In genomic region chr4:119037709-119038463, GRCh38 we compare ENCODE assay signal across 10 cellular contexts.
DNase-seq lines count a peak whose midpoint lies in the region; ATAC-seq, FAIRE-seq and TF ChIP-seq lines count a peak whose summit lies in the region.
"Had no signal": no experiment of that assay in that cellular context is flagged by ENCODE, and none has a peak within 500 bp of the region (broad histone marks: within the 10 kb centered on the region; RNA-seq: fewer than 3 reads in every experiment).

No MANE protein-coding gene starts in this region.

- no peaks in the 10 kb centered on the region for H3K36me3 ChIP-seq in liver (ENCODE audit: control insufficient read depth in 4 of 4, insufficient read depth in 3 of 4, low read depth in 1 of 4, low read length in 3 of 4)
- H3K36me3 ChIP-seq in HepG2 (replicated peaks in 1 of 2; ENCODE audit: control insufficient read depth in 1 of 2, insufficient read depth in 2 of 2, low read length in 2 of 2), result no peaks in the 10 kb centered on the region
- peaks cover 0 to 5% (median 0%) of the 10 kb centered on the region in 3 donors for H3K36me3 ChIP-seq in esophagus squamous epithelium
- no peaks in the 10 kb centered on the region for H3K36me3 ChIP-seq in vagina
- no peaks in the 10 kb centered on the region for H3K36me3 ChIP-seq in A673 (ENCODE audit: insufficient read depth, low read length, poor library complexity, severe bottlenecking)

- in situ Hi-C loops in HepG2 (cut with HindIII; ENCODE audit: extremely low pct_ligation_motif_present, low pct_unique_long_range_greater_than_20kb), result no loop called here

- WGBS in liver, result 70% methylated on average over 4 of the region's 4 CpGs
- WGBS in HepG2 (ENCODE audit: low lambda C conversion rate), result 43% methylated on average over 4 of the region's 4 CpGs
- WGBS in esophagus squamous epithelium, 2 donors, result 52 to 61% methylated on average over 4 of the region's 4 CpGs

- H2AFZ ChIP-seq in HepG2 (ENCODE audit: low read length), result no peak overlapping the region

- no peaks in the 10 kb centered on the region for H3K79me2 ChIP-seq in HepG2 (ENCODE audit: insufficient read depth, low read length)

- POLR2A ChIA-PET in HepG2 (lab: Yijun Ruan, JAX), result no interaction called here
- POLR2A ChIA-PET in A673 (lab: Charles Lee; ENCODE audit: low non-redundant PET), result no interaction called here

- no peak for ATAC-seq in HepG2
- ATAC-seq in HG03060 (IDR thresholded peaks at IDR 0.05; ENCODE audit: low read depth, unreplicated experiment), result peak; percentile 37

- H3K9ac ChIP-seq in liver (ENCODE audit: low read depth in 1 of 2, low read length in 2 of 2) (peak overlapping the region in 1 of 2 donors; percentile 11), HepG2 (ENCODE audit: insufficient read depth, low read depth, low read length) (no peak overlapping the region)

- H3K4me1 ChIP-seq in liver (ENCODE audit: control insufficient read depth in 4 of 4, insufficient read depth in 4 of 4, low read length in 3 of 4) (peaks cover 0 to 15% (median 11%) of the 10 kb centered on the region in 4 donors), HepG2 (ENCODE audit: insufficient read depth, low read length) (no peaks in the 10 kb centered on the region), esophagus squamous epithelium (peaks cover 3 to 64% (median 4%) of the 10 kb centered on the region in 3 donors), vagina (peaks cover 45% of the 10 kb centered on the region), A673 (ENCODE audit: insufficient read depth, low read length, poor library complexity, severe bottlenecking) (no peaks in the 10 kb centered on the region)

- H3K27me3 ChIP-seq in liver (ENCODE audit: control insufficient read depth in 4 of 4, insufficient read depth in 4 of 4, low read length in 3 of 4), result no peaks in the 10 kb centered on the region
- 0 out of 5 replicates have a peak, but pooled peaks cover 0 to 5% of the 10 kb centered on the region in 2 experiments for H3K27me3 ChIP-seq in HepG2 (ENCODE audit: control insufficient read depth in 1 of 2, insufficient read depth in 2 of 2, low read length in 2 of 2)
- no peaks in the 10 kb centered on the region for H3K27me3 ChIP-seq in esophagus squamous epithelium
- no peaks in the 10 kb centered on the region for H3K27me3 ChIP-seq in vagina
- H3K27me3 ChIP-seq in A673 (replicated peaks; ENCODE audit: insufficient read depth, low read depth, low read length, poor library complexity), result no peaks in the 10 kb centered on the region

- TF ChIP-seq RAD21 in liver (IDR thresholded peaks at IDR 0.05) (no peak), HepG2 (CRISPR knock-in tag; IDR thresholded peaks at IDR 0.05) (no peak)

- H3K9me3 ChIP-seq in liver (ENCODE audit: control insufficient read depth in 4 of 4, low read length in 3 of 4), result no peaks in the 10 kb centered on the region
- no peaks in the 10 kb centered on the region for H3K9me3 ChIP-seq in HepG2 (ENCODE audit: low read length)
- no peaks in the 10 kb centered on the region for H3K9me3 ChIP-seq in esophagus squamous epithelium
- H3K9me3 ChIP-seq in vagina, result no peaks in the 10 kb centered on the region
- H3K9me3 ChIP-seq in A673 (ENCODE audit: low read depth, low read length, poor library complexity, severe bottlenecking), result no peaks in the 10 kb centered on the region

- no TSS peak for BruUV-seq in HepG2 (replicated peaks; lab: Mats Ljungman, UMichigan)
- no TSS peak for BruUV-seq in A673 (replicated peaks; lab: Mats Ljungman, UMichigan)

- TF ChIP-seq POLR2A in HepG2 (IDR thresholded peaks at IDR 0.05; ENCODE audit: insufficient read depth in 1 of 2, low read depth in 2 of 2, low read length in 2 of 2) (no peak), esophagus squamous epithelium (IDR thresholded peaks at IDR 0.05) (no peak), vagina (IDR thresholded peaks at IDR 0.05) (no peak)

- H3K4me3 ChIP-seq in liver (ENCODE audit: low read depth in 1 of 3, low read length in 3 of 3) (no peak overlapping the region), HepG2 (replicated peaks in 1 of 3; ENCODE audit: insufficient read depth in 1 of 3, low read depth in 2 of 3, low read length in 3 of 3) (no peak overlapping the region), esophagus squamous epithelium (no peak overlapping the region), vagina (no peak overlapping the region), A673 (ENCODE audit: low read depth, low read length, poor library complexity, severe bottlenecking) (no peak overlapping the region)

- DNase-seq in HepG2 (ENCODE audit: low spot score), result no peak
- DNase-seq in esophagus squamous epithelium (lab: John Stamatoyannopoulos, UW), result no peak
- no peak for DNase-seq in vagina (ENCODE audit: extremely low spot score in 2 of 2)
- DNase-seq in A673 (ENCODE audit: low spot score), result no peak
- no peak for DNase-seq in SW 1271 (lab: John Stamatoyannopoulos, UW)
- DNase-seq in stimulated activated CD4-positive, alpha-beta T cell treated with anti-CD3 and anti-CD28 coated beads, Interleukin-12 subunit alpha, Interleukin-12 subunit beta, amount 100 ng/mL, for 4 hours, result no peak
- DNase-seq: CD4-positive, alpha-beta memory T cell; SIG-M5 had no signal

- no peaks in the 10 kb centered on the region for H4K20me1 ChIP-seq in HepG2 (ENCODE audit: insufficient read depth, low read length)

- intact Hi-C loops in HepG2 (cut with micrococcal nuclease; ENCODE audit: unreplicated experiment) (no loop called here), esophagus squamous epithelium (cut with DNase I) (loop anchor here (10.0 kb wide), 1 partner anchor 53 kb away; no protein-coding TSS in a partner anchor), vagina (cut with DNase I) (no loop called here), A673 (cut with micrococcal nuclease; ENCODE audit: unreplicated experiment) (loop anchor here (5.0 kb wide), 1 partner anchor 56 kb away; no protein-coding TSS in a partner anchor)

- no peak for TF ChIP-seq EP300 in HepG2 (IDR thresholded peaks at IDR 0.05; ENCODE audit: low read depth in 2 of 2, low read length in 2 of 2)
- TF ChIP-seq EP300 in HepG2 (CRISPR knock-in tag; IDR thresholded peaks at IDR 0.05; ENCODE audit: borderline replicate concordance), result no peak

- no peak overlapping the region for H3K4me2 ChIP-seq in HepG2 (ENCODE audit: low read depth, low read length)

- CTCF ChIA-PET in HepG2 (lab: Yijun Ruan, JAX; ENCODE audit: low intra/inter-chr PET ratio, low total read pairs), result no interaction called here
- CTCF ChIA-PET in A673 (lab: Charles Lee), result no interaction called here

- TF ChIP-seq CTCF in liver (IDR thresholded peaks at IDR 0.05; ENCODE audit: low read depth, low read length, missing input control) (no peak), HepG2 (CRISPR knock-in tag; IDR thresholded peaks at IDR 0.05) (no peak), esophagus squamous epithelium (IDR thresholded peaks at IDR 0.05) (no peak), vagina (IDR thresholded peaks at IDR 0.05) (no peak), A673 (conservative IDR thresholded peaks at IDR 0.05; ENCODE audit: low read depth, low read length) (no peak)

- H3K27ac ChIP-seq in liver (ENCODE audit: low read depth in 1 of 2, low read length in 2 of 2) (peak overlapping the region; percentile 42 to 47), HepG2 (ENCODE audit: extremely low read length, insufficient read depth, low read length) (no peak overlapping the region), esophagus squamous epithelium (peak overlapping the region in 3 of 4 donors; percentile 36 to 90 (median 72)), vagina (peak overlapping the region; percentile 44), A673 (ENCODE audit: low read depth, low read length, poor library complexity, severe bottlenecking) (no peak overlapping the region)

- no peak for FAIRE-seq in HepG2 (lab: Jason Lieb, UNC)

TF ChIP-seq in liver, 16 proteins besides CTCF, POLR2A, EP300 and RAD21 (continues in another document):
- no peak for TF ChIP-seq HNF4G (IDR thresholded peaks at IDR 0.05)
- TF ChIP-seq NR2F2 (IDR thresholded peaks at IDR 0.05), result no peak
- no peak for TF ChIP-seq GABPA (IDR thresholded peaks at IDR 0.05 in 1 of 2, conservative IDR thresholded peaks at IDR 0.05 in 1 of 2)
- no peak for TF ChIP-seq TAF1 (conservative IDR thresholded peaks at IDR 0.05)
- no peak for TF ChIP-seq ZBTB33 (IDR thresholded peaks at IDR 0.05)
- no peak for TF ChIP-seq FOXA1 (IDR thresholded peaks at IDR 0.05)

TF ChIP-seq in HepG2, 621 proteins besides CTCF, POLR2A, EP300 and RAD21 (continues in another document):
- TF ChIP-seq LCORL (IDR thresholded peaks at IDR 0.05), result no peak
- TF ChIP-seq LCORL (CRISPR knock-in tag; IDR thresholded peaks at IDR 0.05), result no peak
- TF ChIP-seq HDAC2 (CRISPR knock-in tag; IDR thresholded peaks at IDR 0.05), result no peak
- no peak for TF ChIP-seq IRF2 (CRISPR knock-in tag; IDR thresholded peaks at IDR 0.05)
- TF ChIP-seq ZNF143 (CRISPR knock-in tag; IDR thresholded peaks at IDR 0.05), result no peak
- no peak for TF ChIP-seq GATAD2A (CRISPR knock-in tag; IDR thresholded peaks at IDR 0.05)
- no peak for TF ChIP-seq ZNF512B (CRISPR knock-in tag; IDR thresholded peaks at IDR 0.05; ENCODE audit: borderline replicate concordance)
- TF ChIP-seq RFX1 (IDR thresholded peaks at IDR 0.05), result no peak
- no peak for TF ChIP-seq ZFP37 (CRISPR knock-in tag; IDR thresholded peaks at IDR 0.05; ENCODE audit: borderline replicate concordance)
- no peak for TF ChIP-seq ZNF121 (CRISPR knock-in tag; IDR thresholded peaks at IDR 0.05)

Comparison
In these comparisons a context has a peak if more than half of its experiments do, and no peak if none do; other contexts are left out.
1. H3K27ac ChIP-seq: peak in liver (2 of 2), esophagus squamous epithelium (3 of 4) and vagina (single experiment); none in HepG2 (single experiment) and A673 (single experiment).
2. intact Hi-C loops: an anchor here in esophagus squamous epithelium (10.0 kb wide) and A673 (5.0 kb wide); none called in HepG2 and vagina.